Comparison of ENCODE assay signal across 14 cellular contexts in genomic region chr10:116014326-116014725, GRCh38.
DNase-seq lines count a peak whose midpoint lies in the region; TF ChIP-seq lines count a peak whose summit lies in the region.
"Had no signal": no experiment of that assay in that cellular context is flagged by ENCODE, and none has a peak within 500 bp of the region (broad histone marks: within the 10 kb centered on the region; RNA-seq: fewer than 3 reads in every experiment).

No MANE protein-coding gene starts in this region.

- no peak overlapping the region for H3K4ac ChIP-seq in mesenchymal stem cell (ENCODE audit: low read depth in 1 of 2, low read length in 2 of 2)
- H3K4ac ChIP-seq in trophoblast cell (ENCODE audit: low read depth, low read length) = no peak overlapping the region

- H3K27ac ChIP-seq in cardiac muscle cell = peak overlapping the region; percentile 89
- no peak overlapping the region for H3K27ac ChIP-seq in right atrium auricular region
- H3K27ac ChIP-seq in mesenchymal stem cell (ENCODE audit: low read length, poor library complexity, severe bottlenecking) = no peak overlapping the region
- no peak overlapping the region for H3K27ac ChIP-seq in trophoblast cell (ENCODE audit: low read depth, low read length)
- H3K27ac ChIP-seq: 22Rv1 had no signal

- H2AK5ac ChIP-seq in mesenchymal stem cell (ENCODE audit: low read length, severe bottlenecking) (no peak overlapping the region), trophoblast cell (ENCODE audit: low read length) (no peak overlapping the region)

- H4K91ac ChIP-seq in mesenchymal stem cell (ENCODE audit: low read length) = no peak overlapping the region
- no peak overlapping the region for H4K91ac ChIP-seq in trophoblast cell (ENCODE audit: low read depth, low read length)

- no peak overlapping the region for H3K4me2 ChIP-seq in mesenchymal stem cell (ENCODE audit: low read length, poor library complexity, severe bottlenecking)
- peak overlapping the region; percentile 28 for H3K4me2 ChIP-seq in trophoblast cell (ENCODE audit: low read length)

- H3K23ac ChIP-seq in mesenchymal stem cell (ENCODE audit: low read length in 2 of 2) (no peak overlapping the region), trophoblast cell (ENCODE audit: low read length) (no peak overlapping the region)

- TF ChIP-seq CTCF in cardiac muscle cell (IDR thresholded peaks at IDR 0.05; ENCODE audit: low read depth, low read length) (no peak), right atrium auricular region (IDR thresholded peaks at IDR 0.05) (no peak)

- H4K8ac ChIP-seq in mesenchymal stem cell (ENCODE audit: low read length) (no peak overlapping the region), trophoblast cell (ENCODE audit: low read depth, low read length) (no peak overlapping the region)

- DNase-seq in cardiac muscle cell (ENCODE audit: low read depth in 1 of 2, low spot score in 1 of 2) = peak in 1 of 2 donors; percentile 20
- no peak for DNase-seq in right atrium auricular region (ENCODE audit: low spot score)
- DNase-seq in mesenchymal stem cell = peak; percentile 2
- DNase-seq in trophoblast cell = no peak
- no peak for DNase-seq in posterior vena cava (ENCODE audit: low spot score)
- no peak for DNase-seq in NCI-H82 treated with DMSO at 0.1 percent for 48 hours (lab: John Stamatoyannopoulos, UW; ENCODE audit: unreplicated experiment)
- DNase-seq in activated effector memory CD4-positive, alpha-beta T cell treated with Interleukin-2 at 50 U/mL for 16 hours = no peak
- DNase-seq in stimulated activated CD4-positive, alpha-beta T cell treated with anti-CD3 and anti-CD28 coated beads, Interleukin-4, amount 100 ng/mL, for 1 hour = no peak
- DNase-seq: CD4-positive, CD25-positive, alpha-beta regulatory T cell; DMS79; GOT3; H9 had no signal

- WGBS in mesenchymal stem cell = 95% methylated on average over 2 of the region's 2 CpGs
- no CpG with 5 or more reads among the region's 2 CpGs for WGBS in trophoblast cell (ENCODE audit: extremely low coverage, insufficient coverage, insufficient read length)

- no peaks in the 10 kb centered on the region for H3K79me1 ChIP-seq in mesenchymal stem cell (replicated peaks; ENCODE audit: low read length, poor library complexity, severe bottlenecking)
- H3K79me1 ChIP-seq in trophoblast cell (ENCODE audit: low read length) = no peaks in the 10 kb centered on the region

- H3K18ac ChIP-seq in mesenchymal stem cell (ENCODE audit: low read depth in 1 of 2, low read length in 2 of 2) (no peak overlapping the region), trophoblast cell (ENCODE audit: low read length) (no peak overlapping the region)

- H3K9me3 ChIP-seq in cardiac muscle cell (ENCODE audit: low read depth) (no peaks in the 10 kb centered on the region), right atrium auricular region (peaks cover 0 to 15% of the 10 kb centered on the region in 2 donors), mesenchymal stem cell (ENCODE audit: control insufficient read depth, low read length) (no peaks in the 10 kb centered on the region), trophoblast cell (ENCODE audit: insufficient read depth, low read depth, low read length) (peaks cover 1% of the 10 kb centered on the region)

- no peak overlapping the region for H2BK15ac ChIP-seq in mesenchymal stem cell (ENCODE audit: low read depth, poor library complexity, severe bottlenecking)

- H2BK12ac ChIP-seq in mesenchymal stem cell (ENCODE audit: low read length in 2 of 2) (no peak overlapping the region), trophoblast cell (ENCODE audit: low read length) (no peak overlapping the region)

- H3K27me3 ChIP-seq in cardiac muscle cell (no peaks in the 10 kb centered on the region), right atrium auricular region (no peaks in the 10 kb centered on the region), mesenchymal stem cell (ENCODE audit: control insufficient read depth in 1 of 2, insufficient read depth in 1 of 2, low read length in 2 of 2) (no peaks in the 10 kb centered on the region), trophoblast cell (ENCODE audit: insufficient read depth, low read length) (no peaks in the 10 kb centered on the region)

- H2AFZ ChIP-seq in mesenchymal stem cell (ENCODE audit: low read depth, low read length) (no peak overlapping the region), trophoblast cell (ENCODE audit: insufficient read depth, low read length, poor library complexity) (no peak overlapping the region)

- H3K14ac ChIP-seq in mesenchymal stem cell (ENCODE audit: low read length in 2 of 2) (no peak overlapping the region), trophoblast cell (ENCODE audit: low read length) (no peak overlapping the region)

- H2BK120ac ChIP-seq in mesenchymal stem cell (ENCODE audit: low read depth, low read length) = no peak overlapping the region
- H2BK120ac ChIP-seq in trophoblast cell (ENCODE audit: insufficient read depth, low read length, poor library complexity) = no peak overlapping the region

- H4K12ac ChIP-seq in trophoblast cell (ENCODE audit: low read depth, low read length) = no peak overlapping the region

- intact Hi-C loops in posterior vena cava (cut with DNase I) = no loop called here

- H3K36me3 ChIP-seq in cardiac muscle cell (no peaks in the 10 kb centered on the region), right atrium auricular region (no peaks in the 10 kb centered on the region), mesenchymal stem cell (ENCODE audit: control insufficient read depth in 1 of 2, insufficient read depth in 2 of 2, low read depth in 1 of 2, low read length in 2 of 2) (no peaks in the 10 kb centered on the region), trophoblast cell (ENCODE audit: control insufficient read depth in 1 of 2, insufficient read depth in 2 of 2, low read length in 2 of 2) (no peaks in the 10 kb centered on the region)

- H3K4me1 ChIP-seq in cardiac muscle cell (ENCODE audit: low read depth) (peaks cover 25% of the 10 kb centered on the region), right atrium auricular region (no peaks in the 10 kb centered on the region), mesenchymal stem cell (ENCODE audit: control insufficient read depth, insufficient read depth, low read depth, low read length) (no peaks in the 10 kb centered on the region), trophoblast cell (ENCODE audit: control insufficient read depth in 1 of 2, insufficient read depth in 2 of 2, low read length in 2 of 2) (peaks cover 4 to 14% of the 10 kb centered on the region in 2 experiments)

- H2BK5ac ChIP-seq in mesenchymal stem cell (ENCODE audit: low read depth, low read length, poor library complexity, severe bottlenecking) (no peak overlapping the region), trophoblast cell (ENCODE audit: low read depth, low read length, poor library complexity) (no peak overlapping the region)

- H3K79me2 ChIP-seq in trophoblast cell (ENCODE audit: control insufficient read depth, insufficient read depth, low read length, poor library complexity) = no peaks in the 10 kb centered on the region

- no peak overlapping the region for H3K9ac ChIP-seq in mesenchymal stem cell (ENCODE audit: low read length)
- H3K9ac ChIP-seq in trophoblast cell (ENCODE audit: low read length) = no peak overlapping the region

- H3K4me3 ChIP-seq in cardiac muscle cell (no peak overlapping the region), right atrium auricular region (no peak overlapping the region), mesenchymal stem cell (ENCODE audit: insufficient read depth in 1 of 2, low read depth in 1 of 2, low read length in 2 of 2) (no peak overlapping the region), trophoblast cell (ENCODE audit: low read depth, low read length) (no peak overlapping the region)
- H3K4me3 ChIP-seq: GM12878 had no signal
